Comparison of ENCODE assay signal across 8 cellular contexts in the genomic region with DNA sequence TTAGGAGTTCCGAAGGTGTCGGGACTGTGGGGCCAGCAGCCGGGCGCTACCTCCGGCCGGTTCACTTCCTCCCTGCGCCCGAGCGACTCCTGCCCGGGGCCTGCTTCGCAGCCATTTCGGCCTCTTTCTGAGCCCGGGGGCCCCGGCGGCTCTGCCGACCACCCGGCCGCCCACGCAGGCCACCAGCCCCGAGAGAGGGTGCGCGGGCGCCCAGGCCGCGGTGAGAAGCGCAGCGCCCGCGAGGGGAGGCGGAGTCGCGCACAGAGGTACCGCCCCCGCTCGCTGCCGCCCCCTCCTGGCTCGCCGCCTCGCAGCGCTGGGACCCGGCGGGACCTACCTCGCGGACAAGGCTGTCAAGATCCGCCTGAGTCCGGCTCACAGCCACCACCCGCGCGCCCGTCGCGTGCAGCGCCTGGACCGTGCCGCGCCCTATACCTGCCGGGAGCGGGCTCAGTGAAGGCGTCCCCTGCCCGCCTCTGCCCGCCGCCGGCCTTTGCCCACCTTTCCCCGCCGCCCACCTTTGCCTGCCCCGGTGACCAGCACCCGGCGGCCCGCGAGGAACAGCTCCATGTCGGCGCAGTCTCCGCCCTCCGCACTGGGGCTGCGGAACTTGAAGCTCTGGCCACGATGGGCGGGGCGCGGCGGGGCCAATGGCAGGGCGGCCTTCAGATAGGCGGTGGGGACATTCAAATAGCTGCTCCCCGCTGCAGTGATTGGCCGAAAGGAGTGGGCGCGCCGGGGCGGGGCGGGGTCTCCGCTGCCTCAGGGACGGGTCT. TPM values are rescaled to one million over a fixed set of nuclear protein-coding genes. Genes with fewer than 3 reads are reported as not detected.
DNase-seq lines count a peak whose midpoint lies in the region; ATAC-seq and TF ChIP-seq lines count a peak whose summit lies in the region.

A gene (minus strand): TSS at position 585 of the 776 bp plus-strand sequence. CDS start 15 bp downstream, at position 570.

- no peaks in the 10 kb centered on the region; the same call in 1 of the 2 replicates for H3K4me1 ChIP-seq in BE2C

- H3K4me3 ChIP-seq in BE2C (ENCODE audit: low read depth, low read length) (peak within 1 kb of the TSS; percentile 80), choroid plexus epithelial cell (ENCODE audit: low read depth, low read length) (peak within 1 kb of the TSS; percentile 68)

- DNase-seq in BE2C (peak; percentile 99), GM19238 (ENCODE audit: insufficient read length, low spot score) (peak; percentile 100), NCI-H524 (lab: John Stamatoyannopoulos, UW) (peak; percentile 99 to 100), choroid plexus epithelial cell (ENCODE audit: low read depth) (peak; percentile 97), kidney glomerular epithelial cell (lab: John Stamatoyannopoulos, UW) (peak; percentile 83)
- peak; percentile 97 for DNase-seq in activated CD4-positive, alpha-beta T cell treated with anti-CD3 and anti-CD28 coated beads for 36 hours
- peak; percentile 87 for DNase-seq in stimulated activated CD4-positive, alpha-beta T cell treated with anti-CD3 and anti-CD28 coated beads, Interleukin-1b, Interleukin-23, amount 100 ng/mL, for 1 hour (ENCODE audit: low read depth in 2 of 2)

- intact Hi-C loops in activated CD4-positive, alpha-beta T cell treated with anti-CD3 and anti-CD28 coated beads for 36 hours (cut with DNase I, micrococcal nuclease), result loop anchor here (1.0 to 10.0 kb wide), 15 partner anchors 14 to 414 kb away; a partner anchor contains a TSS

- CTCF ChIA-PET in activated CD4-positive, alpha-beta T cell treated with anti-CD3 and anti-CD28 coated beads for 36 hours (lab: Charles Lee), result interaction anchor here (0.6 to 1.2 kb wide), 17 partner anchors 9 to 169 kb away, joined by 3 to 16 read pairs (median 4); a partner anchor contains a TSS

- no peaks in the 10 kb centered on the region for H3K9me3 Mint-ChIP-seq in activated CD4-positive, alpha-beta T cell treated with anti-CD3 and anti-CD28 coated beads for 36 hours (ENCODE audit: low read depth)

- H3K27ac Mint-ChIP-seq in activated CD4-positive, alpha-beta T cell treated with anti-CD3 and anti-CD28 coated beads for 36 hours, result peak within 1 kb of the TSS; percentile 80

- ATAC-seq in HG03442 (IDR thresholded peaks at IDR 0.05; ENCODE audit: unreplicated experiment), result peak; percentile 86
- ATAC-seq in activated CD4-positive, alpha-beta T cell treated with anti-CD3 and anti-CD28 coated beads for 36 hours, result peak; percentile 97

- peaks cover 7% of the 10 kb centered on the region for H3K36me3 Mint-ChIP-seq in activated CD4-positive, alpha-beta T cell treated with anti-CD3 and anti-CD28 coated beads for 36 hours (ENCODE audit: low read depth)

- peaks cover 23% of the 10 kb centered on the region for H3K4me1 Mint-ChIP-seq in activated CD4-positive, alpha-beta T cell treated with anti-CD3 and anti-CD28 coated beads for 36 hours

- 0 out of 2 replicates have a peak, but pooled peaks cover 2% of the 10 kb centered on the region for H3K36me3 ChIP-seq in BE2C

- TF ChIP-seq CTCF in BE2C (IDR thresholded peaks at IDR 0.05; ENCODE audit: low read depth, low read length), result peak; percentile 64
- peak; percentile 53 for TF ChIP-seq CTCF in choroid plexus epithelial cell (conservative IDR thresholded peaks at IDR 0.05; ENCODE audit: low read depth, low read length)

- H3K27me3 Mint-ChIP-seq in activated CD4-positive, alpha-beta T cell treated with anti-CD3 and anti-CD28 coated beads for 36 hours, result no peaks in the 10 kb centered on the region

- POLR2A ChIA-PET in activated CD4-positive, alpha-beta T cell treated with anti-CD3 and anti-CD28 coated beads for 36 hours (lab: Charles Lee), result interaction anchor here (0.6 to 1.1 kb wide), 7 partner anchors 15 to 333 kb away, joined by 3 to 11 read pairs (median 3); a partner anchor contains a TSS

- no peaks in the 10 kb centered on the region for H3K9me3 ChIP-seq in BE2C

- H3K27me3 ChIP-seq in BE2C, result no peaks in the 10 kb centered on the region

- peak within 1 kb of the TSS; percentile 82 for H3K4me3 Mint-ChIP-seq in activated CD4-positive, alpha-beta T cell treated with anti-CD3 and anti-CD28 coated beads for 36 hours

RNA-seq across cellular contexts. Expression of the gene that starts here (rescaled TPM):
- polyA plus RNA-seq in BE2C (2012; ENCODE audit: insufficient read depth, insufficient read length, low read depth), result 335 TPM
- 100 to 1,000 TPM; 105 to 166 TPM for total RNA-seq in activated CD4-positive, alpha-beta T cell treated with anti-CD3 and anti-CD28 coated beads for 36 hours

Comparison
In these comparisons a context has a peak if more than half of its experiments do, and no peak if none do; other contexts are left out.
1. Peak in every context shown above with its lines: DNase-seq, ATAC-seq and H3K4me3 ChIP-seq.